In the genomic region with DNA sequence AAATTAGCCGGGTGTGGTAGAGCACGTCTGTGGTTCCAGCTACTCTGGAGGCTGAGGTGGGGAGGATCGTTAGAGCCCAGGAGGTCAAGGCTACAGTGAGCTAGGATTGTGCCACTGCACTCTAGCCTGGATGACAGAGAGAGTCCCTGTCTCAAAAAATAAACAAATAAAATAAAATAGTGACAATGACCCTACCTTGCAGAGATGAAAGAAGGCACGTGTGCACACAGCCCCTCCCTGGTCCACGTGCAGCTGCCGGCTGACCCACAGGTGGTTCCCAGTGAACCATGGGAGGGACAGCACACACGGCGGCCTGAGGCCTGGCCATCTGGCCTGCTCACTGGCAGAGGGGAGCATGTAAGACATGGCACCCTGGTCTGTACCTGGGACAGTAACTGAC, we compare ENCODE assay signal across 28 cellular contexts. TPM values are rescaled to one million over a fixed set of nuclear protein-coding genes. Genes with fewer than 3 reads are reported as not detected.
"Had no signal": no experiment of that assay in that cellular context is flagged by ENCODE, and none has a peak within 500 bp of the region (broad histone marks: within the 10 kb centered on the region; RNA-seq: fewer than 3 reads in every experiment).

No MANE protein-coding gene starts in this region.

- H3K4me1 Mint-ChIP-seq: immature natural killer cell, neural crest cell had no signal

- DNase-seq: hypothalamus; immature natural killer cell; kidney; left colon; lower lobe of right lung; mesenchymal stem cell; naive thymus-derived CD8-positive, alpha-beta T cell; ovary; stimulated activated CD4-positive, alpha-beta T cell treated with anti-CD3 and anti-CD28 coated beads, Interleukin-12 subunit alpha, Interleukin-12 subunit beta, amount 100 ng/mL, for 4 hours; stimulated activated CD4-positive, alpha-beta T cell treated with anti-CD3 and anti-CD28 coated beads, Interleukin-15, amount 100 ng/mL, for 24 hours; stimulated activated CD4-positive, alpha-beta T cell treated with anti-CD3 and anti-CD28 coated beads, Interleukin-2, amount 100 ng/mL, for 24 hours; stimulated activated CD4-positive, alpha-beta T cell treated with anti-CD3 and anti-CD28 coated beads, Interleukin-4, amount 100 ng/mL, for 24 hours; stimulated activated naive B cell treated with anti-CD40 and anti-IgM and Interleukin-4, amounts not matched to agents 10 μg/mL and 1 μg/mL and 100 μg/mL, for 72 hours; stimulated activated naive CD8-positive, alpha-beta T cell treated with anti-CD3 and anti-CD28 coated beads, Interleukin-15, Interleukin-2, amounts not matched to agents 100 U/mL and 50 U/mL, for 24 hours; stomach; testis; thyroid gland; transverse colon; upper lobe of left lung had no signal

- H3K9me3 ChIP-seq: left lung, lower lobe of right lung, ovary, right atrium auricular region, stomach, testis, thyroid gland, transverse colon, upper lobe of left lung, vagina had no signal

- H3K4me3 ChIP-seq: left lung, lower lobe of right lung, ovary, right atrium auricular region, skin epidermis, stomach, testis, thyroid gland, transverse colon, upper lobe of left lung, vagina had no signal

- H3K36me3 ChIP-seq: left lung, lower lobe of right lung, ovary, right atrium auricular region, thyroid gland, transverse colon, upper lobe of left lung, vagina had no signal

- H3K36me3 Mint-ChIP-seq: immature natural killer cell; stimulated activated naive B cell treated with anti-CD40 and anti-IgM and Interleukin-4, amounts not matched to agents 10 μg/mL and 1 μg/mL and 100 μg/mL, for 72 hours had no signal

- ATAC-seq: left colon; left lung; lower lobe of right lung; naive thymus-derived CD8-positive, alpha-beta T cell; sciatic nerve; stimulated activated naive B cell treated with anti-CD40 and anti-IgM and Interleukin-4, amounts not matched to agents 10 μg/mL and 1 μg/mL and 100 μg/mL, for 72 hours; stimulated activated naive CD8-positive, alpha-beta T cell treated with anti-CD3 and anti-CD28 coated beads, Interleukin-15, Interleukin-2, amounts not matched to agents 100 U/mL and 50 U/mL, for 24 hours had no signal

- H3K9me3 Mint-ChIP-seq: immature natural killer cell; naive thymus-derived CD8-positive, alpha-beta T cell; nephron; neural crest cell; stimulated activated naive B cell treated with anti-CD40 and anti-IgM and Interleukin-4, amounts not matched to agents 10 μg/mL and 1 μg/mL and 100 μg/mL, for 72 hours had no signal

- H3K27ac Mint-ChIP-seq: immature natural killer cell; nephron; progenitor cell of endocrine pancreas; stimulated activated naive B cell treated with anti-CD40 and anti-IgM and Interleukin-4, amounts not matched to agents 10 μg/mL and 1 μg/mL and 100 μg/mL, for 72 hours had no signal

- H3K4me3 Mint-ChIP-seq: immature natural killer cell; naive thymus-derived CD8-positive, alpha-beta T cell; nephron; neural crest cell; stimulated activated naive B cell treated with anti-CD40 and anti-IgM and Interleukin-4, amounts not matched to agents 10 μg/mL and 1 μg/mL and 100 μg/mL, for 72 hours had no signal

- H3K27ac ChIP-seq: left lung, lower lobe of right lung, ovary, right atrium auricular region, skin epidermis, stomach, testis, thyroid gland, transverse colon, upper lobe of left lung, vagina had no signal

- H3K27me3 ChIP-seq: ovary, right atrium auricular region, testis, thyroid gland, vagina had no signal

RNA-seq across cellular contexts. Expression of a gene that starts 4.7 kb away (rescaled TPM):
- polyA plus RNA-seq: immature natural killer cell; naive thymus-derived CD8-positive, alpha-beta T cell had no signal

RNA-seq across cellular contexts. Expression of a gene that starts 34.5 kb away (rescaled TPM):
- total RNA-seq: mammary epithelial cell had no signal
- polyA plus RNA-seq: immature natural killer cell, mammary epithelial cell had no signal
